ENCODE assay signal across 33 cellular contexts in the genomic region with DNA sequence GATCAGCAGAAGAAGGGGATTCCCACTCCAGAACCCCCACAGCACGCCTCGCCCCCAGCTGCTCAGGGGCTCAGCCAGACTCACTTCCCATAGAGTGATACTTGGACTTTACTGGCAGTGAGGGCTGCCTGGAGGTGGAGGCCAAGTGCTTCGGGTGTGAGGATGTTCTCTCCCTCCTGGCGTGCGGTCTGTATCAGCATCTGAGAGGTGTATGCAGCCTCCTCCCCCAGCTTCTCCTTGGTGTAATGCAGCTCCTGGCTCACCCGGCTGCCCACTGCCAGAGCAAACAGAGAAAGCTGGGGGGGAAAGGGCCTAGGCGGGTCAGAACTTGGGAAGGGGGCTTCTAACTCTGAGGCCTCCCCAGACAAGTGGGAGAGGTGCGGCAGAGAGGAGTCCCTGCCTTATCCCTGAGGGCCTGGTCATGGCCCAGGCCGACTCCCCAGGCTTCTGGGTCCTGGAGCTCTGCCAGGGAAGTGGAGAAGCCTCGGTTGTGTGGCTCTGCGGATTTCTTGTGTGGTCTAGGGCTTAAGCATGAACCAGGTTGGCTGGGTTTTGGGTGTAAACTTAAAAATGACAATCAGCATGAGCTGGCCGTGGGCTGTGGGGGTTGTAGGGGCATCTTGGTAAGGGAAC. TPM values are rescaled to one million over a fixed set of nuclear protein-coding genes. Genes with fewer than 3 reads are reported as not detected.
DNase-seq lines count a peak whose midpoint lies in the region; ATAC-seq and TF ChIP-seq lines count a peak whose summit lies in the region.
"Had no signal": no experiment of that assay in that cellular context is flagged by ENCODE, and none has a peak within 500 bp of the region (broad histone marks: within the 10 kb centered on the region; RNA-seq: fewer than 3 reads in every experiment).

No MANE protein-coding gene starts in this region.

- H3K4me3 ChIP-seq in SJSA1 (no peak overlapping the region), iPS-15b (ENCODE audit: low read depth, low read length) (no peak overlapping the region)
- no peak overlapping the region for H3K4me3 ChIP-seq in CD8-positive, alpha-beta T cell (ENCODE audit: low read depth, low read length)
- H3K4me3 ChIP-seq: coronary artery, esophagus squamous epithelium, GM23248, left lung, MG63, transverse colon had no signal

- POLR2A ChIA-PET in activated CD8-positive, alpha-beta T cell treated with anti-CD3 and anti-CD28 coated beads, Interleukin-2, amount 10 ng/mL, durations not matched to agents 7 days and 5 days (lab: Charles Lee), result interaction anchor here (0.5 to 16.3 kb wide), 4 partner anchors 12 to 650 kb away, joined by 3 to 564 read pairs (median 17); a partner anchor contains a TSS
- POLR2A ChIA-PET in activated CD8-positive, alpha-beta T cell treated with anti-CD3 and anti-CD28 coated beads for 36 hours (lab: Charles Lee), result interaction anchor here (2.5 to 7.1 kb wide), 3 partner anchors 12 to 111 kb away, joined by 6 to 66 read pairs (median 14); a partner anchor contains a TSS
- POLR2A ChIA-PET in CD8-positive, alpha-beta T cell (lab: Charles Lee), result interaction anchor here (1.2 kb wide), 1 partner anchor 13 kb away, joined by 6 read pairs; no protein-coding TSS in a partner anchor

- H3K4me1 Mint-ChIP-seq in activated CD8-positive, alpha-beta T cell treated with anti-CD3 and anti-CD28 coated beads, Interleukin-2, amount 10 ng/mL, durations not matched to agents 7 days and 5 days (ENCODE audit: low read depth), result peaks cover 8% of the 10 kb centered on the region
- peaks cover 10% of the 10 kb centered on the region for H3K4me1 Mint-ChIP-seq in activated CD8-positive, alpha-beta T cell treated with anti-CD3 and anti-CD28 coated beads for 36 hours (ENCODE audit: low read depth)
- peaks cover 20% of the 10 kb centered on the region for H3K4me1 Mint-ChIP-seq in type B pancreatic cell (ENCODE audit: unreplicated experiment)
- peaks cover 9% of the 10 kb centered on the region for H3K4me1 Mint-ChIP-seq in CD8-positive, alpha-beta T cell (ENCODE audit: low read depth)

- peak overlapping the region; percentile 60 for H3K9ac ChIP-seq in iPS-15b (ENCODE audit: low read depth, low read length)
- H3K9ac ChIP-seq: GM23248 had no signal

- no peaks in the 10 kb centered on the region for H3K9me3 Mint-ChIP-seq in activated CD8-positive, alpha-beta T cell treated with anti-CD3 and anti-CD28 coated beads, Interleukin-2, amount 10 ng/mL, durations not matched to agents 7 days and 5 days (ENCODE audit: insufficient read depth)
- no peaks in the 10 kb centered on the region for H3K9me3 Mint-ChIP-seq in activated CD8-positive, alpha-beta T cell treated with anti-CD3 and anti-CD28 coated beads for 36 hours
- H3K9me3 Mint-ChIP-seq in type B pancreatic cell, result no peaks in the 10 kb centered on the region
- H3K9me3 Mint-ChIP-seq in CD8-positive, alpha-beta T cell, result no peaks in the 10 kb centered on the region
- H3K9me3 Mint-ChIP-seq: activated CD4-positive, alpha-beta memory T cell treated with anti-CD3 and anti-CD28 coated beads, Interleukin-2, amount 10 ng/mL, durations not matched to agents 7 days and 5 days; effector memory CD8-positive, alpha-beta T cell; immature natural killer cell; T-cell had no signal

- H3K4me1 ChIP-seq in SJSA1 (replicated peaks) (peaks cover 23% of the 10 kb centered on the region), iPS-15b (ENCODE audit: control insufficient read depth, insufficient read depth, low read length) (peaks cover 16% of the 10 kb centered on the region)
- no peaks in the 10 kb centered on the region for H3K4me1 ChIP-seq in CD8-positive, alpha-beta T cell (ENCODE audit: insufficient read depth, low read length)

- peaks cover 23% of the 10 kb centered on the region for H3K36me3 ChIP-seq in SJSA1
- no peaks in the 10 kb centered on the region for H3K36me3 ChIP-seq in iPS-15b (ENCODE audit: control insufficient read depth, insufficient read depth, low read length)
- H3K36me3 ChIP-seq in CD8-positive, alpha-beta T cell (ENCODE audit: insufficient read depth, low read length), result no peaks in the 10 kb centered on the region
- H3K36me3 ChIP-seq: esophagus squamous epithelium, left lung, MG63, transverse colon had no signal

- CTCF ChIA-PET in activated CD8-positive, alpha-beta T cell treated with anti-CD3 and anti-CD28 coated beads, Interleukin-2, amount 10 ng/mL, durations not matched to agents 7 days and 5 days (lab: Charles Lee), result interaction anchor here (0.9 to 1.7 kb wide), 4 partner anchors 10 to 34 kb away, joined by 3 to 5 read pairs (median 3); a partner anchor contains a TSS
- CTCF ChIA-PET in activated CD8-positive, alpha-beta T cell treated with anti-CD3 and anti-CD28 coated beads for 36 hours (lab: Charles Lee), result interaction anchor here (0.7 to 1.3 kb wide), 3 partner anchors 10 to 97 kb away, joined by 3 to 4 read pairs (median 3); no protein-coding TSS in a partner anchor
- CTCF ChIA-PET in CD8-positive, alpha-beta T cell (lab: Charles Lee), result interaction anchor here (0.9 to 1.4 kb wide), 2 partner anchors 9 to 11 kb away, joined by 4 read pairs; no protein-coding TSS in a partner anchor

- H3K27me3 Mint-ChIP-seq in activated CD8-positive, alpha-beta T cell treated with anti-CD3 and anti-CD28 coated beads, Interleukin-2, amount 10 ng/mL, durations not matched to agents 7 days and 5 days (ENCODE audit: low read depth), result no peaks in the 10 kb centered on the region
- no peaks in the 10 kb centered on the region for H3K27me3 Mint-ChIP-seq in activated CD8-positive, alpha-beta T cell treated with anti-CD3 and anti-CD28 coated beads for 36 hours
- no peaks in the 10 kb centered on the region for H3K27me3 Mint-ChIP-seq in type B pancreatic cell
- no peaks in the 10 kb centered on the region for H3K27me3 Mint-ChIP-seq in CD8-positive, alpha-beta T cell (ENCODE audit: low read depth)
- H3K27me3 Mint-ChIP-seq: activated CD4-positive, alpha-beta memory T cell treated with anti-CD3 and anti-CD28 coated beads, Interleukin-2, amount 10 ng/mL, durations not matched to agents 7 days and 5 days; activated naive CD8-positive, alpha-beta T cell; effector memory CD8-positive, alpha-beta T cell; T-cell had no signal

- no peaks in the 10 kb centered on the region for H3K36me3 Mint-ChIP-seq in activated CD8-positive, alpha-beta T cell treated with anti-CD3 and anti-CD28 coated beads, Interleukin-2, amount 10 ng/mL, durations not matched to agents 7 days and 5 days (ENCODE audit: low read depth)
- no peaks in the 10 kb centered on the region for H3K36me3 Mint-ChIP-seq in activated CD8-positive, alpha-beta T cell treated with anti-CD3 and anti-CD28 coated beads for 36 hours (ENCODE audit: low read depth)
- no peaks in the 10 kb centered on the region for H3K36me3 Mint-ChIP-seq in type B pancreatic cell
- H3K36me3 Mint-ChIP-seq in CD8-positive, alpha-beta T cell, result no peaks in the 10 kb centered on the region
- H3K36me3 Mint-ChIP-seq: activated naive CD8-positive, alpha-beta T cell; immature natural killer cell; T-cell had no signal

- H3K27ac ChIP-seq in SJSA1, result no peak overlapping the region
- no peak overlapping the region for H3K27ac ChIP-seq in CD8-positive, alpha-beta T cell (ENCODE audit: low read depth, low read length)
- H3K27ac ChIP-seq: coronary artery, esophagus squamous epithelium, GM23248, left lung, transverse colon had no signal

- H3K4me3 Mint-ChIP-seq in activated CD8-positive, alpha-beta T cell treated with anti-CD3 and anti-CD28 coated beads, Interleukin-2, amount 10 ng/mL, durations not matched to agents 7 days and 5 days, result no peak overlapping the region
- no peak overlapping the region for H3K4me3 Mint-ChIP-seq in activated CD8-positive, alpha-beta T cell treated with anti-CD3 and anti-CD28 coated beads for 36 hours
- H3K4me3 Mint-ChIP-seq in type B pancreatic cell, result peak overlapping the region; percentile 39
- no peak overlapping the region for H3K4me3 Mint-ChIP-seq in CD8-positive, alpha-beta T cell
- H3K4me3 Mint-ChIP-seq: activated CD4-positive, alpha-beta memory T cell treated with anti-CD3 and anti-CD28 coated beads, Interleukin-2, amount 10 ng/mL, durations not matched to agents 7 days and 5 days; activated naive CD8-positive, alpha-beta T cell; effector memory CD8-positive, alpha-beta T cell; immature natural killer cell; T-cell had no signal

- no peak for TF ChIP-seq CTCF in activated CD8-positive, alpha-beta T cell treated with anti-CD3 and anti-CD28 coated beads for 36 hours (IDR thresholded peaks at IDR 0.05)
- TF ChIP-seq CTCF in type B pancreatic cell (conservative IDR thresholded peaks at IDR 0.05), result no peak
- TF ChIP-seq CTCF in CD8-positive, alpha-beta T cell (IDR thresholded peaks at IDR 0.05), result no peak

- no peak for DNase-seq in activated CD8-positive, alpha-beta T cell treated with anti-CD3 and anti-CD28 coated beads, Interleukin-2, amount 10 ng/mL, durations not matched to agents 7 days and 5 days
- no peak for DNase-seq in activated CD8-positive, alpha-beta T cell treated with anti-CD3 and anti-CD28 coated beads for 36 hours
- DNase-seq in SJSA1 (ENCODE audit: low read depth in 1 of 2, low spot score in 2 of 2), result peak; percentile 69 to 84
- DNase-seq in type B pancreatic cell (ENCODE audit: extremely low spot score, unreplicated experiment), result no peak
- no peak for DNase-seq in CD8-positive, alpha-beta T cell
- DNase-seq in inferior parietal cortex (ENCODE audit: extremely low spot score), result no peak
- DNase-seq in DMS79 (lab: John Stamatoyannopoulos, UW), result no peak
- DNase-seq: activated CD4-positive, alpha-beta memory T cell treated with anti-CD3 and anti-CD28 coated beads, Interleukin-2, amount 10 ng/mL, durations not matched to agents 7 days and 5 days; activated effector memory CD4-positive, alpha-beta T cell treated with Interleukin-2 at 50 U/mL for 16 hours; activated T-cell treated with anti-CD3 and anti-CD28 coated beads for 4 hours; anterior cingulate cortex; Calu3; effector memory CD8-positive, alpha-beta T cell; esophagus squamous epithelium; foreskin melanocyte; GM23248; immature natural killer cell; KG1; mesendoderm; MG63; NCI-H2029; NCI-H526 treated with DMSO at 0.1 percent for 48 hours; SIG-M5; small intestine; stimulated activated CD4-positive, alpha-beta T cell treated with anti-CD3 and anti-CD28 coated beads, Interleukin-2, amount 100 ng/mL, for 24 hours; T-cell; transverse colon had no signal

- ATAC-seq in activated CD8-positive, alpha-beta T cell treated with anti-CD3 and anti-CD28 coated beads, Interleukin-2, amount 10 ng/mL, durations not matched to agents 7 days and 5 days, result no peak
- ATAC-seq in activated CD8-positive, alpha-beta T cell treated with anti-CD3 and anti-CD28 coated beads for 36 hours, result no peak
- ATAC-seq in CD8-positive, alpha-beta T cell, result no peak
- ATAC-seq: effector memory CD8-positive, alpha-beta T cell; left lung; T-cell had no signal

- intact Hi-C loops in activated CD8-positive, alpha-beta T cell treated with anti-CD3 and anti-CD28 coated beads for 36 hours (cut with micrococcal nuclease), result no loop called here
- intact Hi-C loops in CD8-positive, alpha-beta T cell (cut with DNase I, micrococcal nuclease), result loop anchor here in 1 of 2 experiments (5.0 kb wide), 1 partner anchor 175 kb away; no protein-coding TSS in a partner anchor

- peak overlapping the region; percentile 52 for H3K27ac Mint-ChIP-seq in activated CD8-positive, alpha-beta T cell treated with anti-CD3 and anti-CD28 coated beads, Interleukin-2, amount 10 ng/mL, durations not matched to agents 7 days and 5 days
- no peak overlapping the region for H3K27ac Mint-ChIP-seq in activated CD8-positive, alpha-beta T cell treated with anti-CD3 and anti-CD28 coated beads for 36 hours
- H3K27ac Mint-ChIP-seq in type B pancreatic cell, result peak overlapping the region; percentile 81
- H3K27ac Mint-ChIP-seq in CD8-positive, alpha-beta T cell, result no peak overlapping the region
- H3K27ac Mint-ChIP-seq: activated CD4-positive, alpha-beta memory T cell treated with anti-CD3 and anti-CD28 coated beads, Interleukin-2, amount 10 ng/mL, durations not matched to agents 7 days and 5 days; activated naive CD8-positive, alpha-beta T cell; immature natural killer cell; T-cell had no signal

- H3K9me3 ChIP-seq in SJSA1 (replicated peaks) (no peaks in the 10 kb centered on the region), iPS-15b (ENCODE audit: control insufficient read depth, insufficient read depth, low read length) (no peaks in the 10 kb centered on the region)
- H3K9me3 ChIP-seq in CD8-positive, alpha-beta T cell (ENCODE audit: low read length), result no peaks in the 10 kb centered on the region
- H3K9me3 ChIP-seq: esophagus squamous epithelium, left lung, MG63, transverse colon had no signal

- no peaks in the 10 kb centered on the region for H3K27me3 ChIP-seq in SJSA1 (replicated peaks)
- no peaks in the 10 kb centered on the region for H3K27me3 ChIP-seq in iPS-15b (ENCODE audit: control insufficient read depth, insufficient read depth, low read length)
- H3K27me3 ChIP-seq in CD8-positive, alpha-beta T cell (ENCODE audit: insufficient read depth, low read length), result no peaks in the 10 kb centered on the region
- H3K27me3 ChIP-seq: esophagus squamous epithelium, left lung, MG63, transverse colon had no signal

RNA-seq across cellular contexts. Expression of a gene that starts 10.9 kb away (rescaled TPM):
- total RNA-seq in activated CD8-positive, alpha-beta T cell treated with anti-CD3 and anti-CD28 coated beads, Interleukin-2, amount 10 ng/mL, durations not matched to agents 7 days and 5 days, result 1 to 10 TPM; 1.3 to 1.4 TPM
- total RNA-seq in activated CD8-positive, alpha-beta T cell treated with anti-CD3 and anti-CD28 coated beads for 36 hours, result under 1 TPM; 0.13 to 0.97 TPM
- 1.0 and 1.5 TPM in 2 replicates for total RNA-seq in SJSA1 (2014; rRNA removed; shearing (Covaris generic))
- total RNA-seq in type B pancreatic cell (ENCODE audit: low replicate concordance), result 1.6 and 3.4 TPM in 2 replicates
- total RNA-seq in CD8-positive, alpha-beta T cell, result 1 to 10 TPM; 1.3 to 1.7 TPM
- total RNA-seq: HT1080 had no signal

RNA-seq across cellular contexts. Expression of a gene that starts 23.9 kb away (rescaled TPM):
- total RNA-seq in activated CD8-positive, alpha-beta T cell treated with anti-CD3 and anti-CD28 coated beads, Interleukin-2, amount 10 ng/mL, durations not matched to agents 7 days and 5 days, result 1 to 10 TPM; 4.5 to 8.8 TPM
- 1 to 10 TPM; 4.8 to 5.6 TPM for total RNA-seq in activated CD8-positive, alpha-beta T cell treated with anti-CD3 and anti-CD28 coated beads for 36 hours
- 0.81 and 4.0 TPM in 2 replicates for total RNA-seq in SJSA1 (2014; rRNA removed; shearing (Covaris generic))
- 7.0 and 10.3 TPM in 2 replicates for total RNA-seq in type B pancreatic cell (ENCODE audit: low replicate concordance)
- 10 to 100 TPM; 24.9 to 27.5 TPM for total RNA-seq in CD8-positive, alpha-beta T cell

RNA-seq across cellular contexts. Expression of a gene that starts 25.0 kb away (rescaled TPM):
- total RNA-seq in activated CD8-positive, alpha-beta T cell treated with anti-CD3 and anti-CD28 coated beads, Interleukin-2, amount 10 ng/mL, durations not matched to agents 7 days and 5 days, result 1 to 10 TPM; 1.8 to 2.3 TPM
- total RNA-seq in activated CD8-positive, alpha-beta T cell treated with anti-CD3 and anti-CD28 coated beads for 36 hours, result 1 to 10 TPM in 1 of 2 experiments, under 1 TPM in 1; 0.36 to 1.1 TPM
- not detected in 2 replicates for total RNA-seq in SJSA1 (2014; rRNA removed; shearing (Covaris generic))
- total RNA-seq in type B pancreatic cell (ENCODE audit: low replicate concordance), result 1.1 TPM in 1 of 2 replicates, not detected in the other
- total RNA-seq in CD8-positive, alpha-beta T cell, result 1 to 10 TPM; 2.2 to 2.5 TPM
- total RNA-seq: esophagus squamous epithelium, GM23248, HT1080, myocyte had no signal

RNA-seq across cellular contexts. Expression of a gene that starts 32.0 kb away (rescaled TPM):
- 10 to 100 TPM; 64.8 to 68.0 TPM for total RNA-seq in activated CD8-positive, alpha-beta T cell treated with anti-CD3 and anti-CD28 coated beads, Interleukin-2, amount 10 ng/mL, durations not matched to agents 7 days and 5 days
- total RNA-seq in activated CD8-positive, alpha-beta T cell treated with anti-CD3 and anti-CD28 coated beads for 36 hours, result 10 to 100 TPM; 36.4 to 36.6 TPM
- total RNA-seq in SJSA1 (2014; rRNA removed; shearing (Covaris generic)), result 7.0 and 9.6 TPM in 2 replicates
- 18.5 and 39.1 TPM in 2 replicates for total RNA-seq in type B pancreatic cell (ENCODE audit: low replicate concordance)
- total RNA-seq in CD8-positive, alpha-beta T cell, result 100 to 1,000 TPM; 568 to 599 TPM

RNA-seq across cellular contexts. Expression of a gene that starts 44.2 kb away (rescaled TPM):
- under 1 TPM; 0.26 to 0.42 TPM for total RNA-seq in activated CD8-positive, alpha-beta T cell treated with anti-CD3 and anti-CD28 coated beads, Interleukin-2, amount 10 ng/mL, durations not matched to agents 7 days and 5 days
- 1 to 10 TPM in 1 of 2 experiments, under 1 TPM in 1; 0.87 to 1.0 TPM for total RNA-seq in activated CD8-positive, alpha-beta T cell treated with anti-CD3 and anti-CD28 coated beads for 36 hours
- total RNA-seq in SJSA1 (2014; rRNA removed; shearing (Covaris generic)), result not detected in 2 replicates
- total RNA-seq in type B pancreatic cell (ENCODE audit: low replicate concordance), result 0.48 and 0.99 TPM in 2 replicates
- 1 to 10 TPM; 1.4 to 1.5 TPM for total RNA-seq in CD8-positive, alpha-beta T cell
- total RNA-seq: HT1080 had no signal

Comparison
In these comparisons a context has a peak if more than half of its experiments do, and no peak if none do; other contexts are left out.
1. H3K27ac Mint-ChIP-seq: peak in activated CD8-positive, alpha-beta T cell treated with anti-CD3 and anti-CD28 coated beads, Interleukin-2, amount 10 ng/mL, durations not matched to agents 7 days and 5 days (single experiment) and type B pancreatic cell (single experiment); none in activated CD8-positive, alpha-beta T cell treated with anti-CD3 and anti-CD28 coated beads for 36 hours (single experiment) and CD8-positive, alpha-beta T cell (single experiment).
2. DNase-seq: peak in SJSA1 (2 of 2); none in activated CD8-positive, alpha-beta T cell treated with anti-CD3 and anti-CD28 coated beads, Interleukin-2, amount 10 ng/mL, durations not matched to agents 7 days and 5 days (single experiment), activated CD8-positive, alpha-beta T cell treated with anti-CD3 and anti-CD28 coated beads for 36 hours (single experiment), type B pancreatic cell (single experiment), CD8-positive, alpha-beta T cell (0 of 7), inferior parietal cortex (single experiment) and DMS79 (single experiment).